In genomic region chr7:98420966-98421612, GRCh38 we compare ENCODE assay signal across 8 cellular contexts. TPM values are rescaled to one million over a fixed set of nuclear protein-coding genes. Genes with fewer than 3 reads are reported as not detected.
DNase-seq lines count a peak whose midpoint lies in the region; ATAC-seq and TF ChIP-seq lines count a peak whose summit lies in the region.

No MANE protein-coding gene starts in this region.

- no peak for ATAC-seq in HG02884 (IDR thresholded peaks at IDR 0.05; ENCODE audit: unreplicated experiment)

- TF ChIP-seq CTCF in GM10266 (IDR thresholded peaks at IDR 0.05; ENCODE audit: control insufficient read depth, insufficient read depth, low read depth, missing control alignments) (peak; percentile 96), LNCAP (IDR thresholded peaks at IDR 0.05) (peak; percentile 99), right atrium auricular region (IDR thresholded peaks at IDR 0.05) (peak; percentile 45 to 78)

- H3K27ac ChIP-seq in right atrium auricular region = no peak overlapping the region

- H3K4me3 ChIP-seq in right atrium auricular region = no peak overlapping the region

- peak; percentile 68 for DNase-seq in GM10266 (ENCODE audit: extremely low spot score)
- DNase-seq in SHP77 (lab: John Stamatoyannopoulos, UW) = peak; percentile 40 to 75
- DNase-seq in activated naive CD4-positive, alpha-beta T cell treated with anti-CD3 and anti-CD28 coated beads, Interleukin-2, amount 50 U/mL, for 16 hours = peak; percentile 64
- no peak for DNase-seq in right atrium auricular region (ENCODE audit: low spot score)
- peak; percentile 76 for DNase-seq in stimulated activated CD4-positive, alpha-beta T cell treated with anti-CD3 and anti-CD28 coated beads, Interleukin-15, amount 100 ng/mL, for 24 hours
- DNase-seq in T1000 (lab: John Stamatoyannopoulos, UW) = no peak

- H3K36me3 ChIP-seq in right atrium auricular region = no peaks in the 10 kb centered on the region

- H3K27me3 ChIP-seq in right atrium auricular region = no peaks in the 10 kb centered on the region

- H3K9me3 ChIP-seq in right atrium auricular region = no peaks in the 10 kb centered on the region

- H3K4me1 ChIP-seq in right atrium auricular region = no peaks in the 10 kb centered on the region

RNA-seq across cellular contexts. Expression of gene BAIAP2L1, which starts 20.2 kb away (rescaled TPM):
- 1 to 10 TPM; 1.1 to 1.7 TPM for total RNA-seq in right atrium auricular region

Comparison
In these comparisons a context has a peak if more than half of its experiments do, and no peak if none do; other contexts are left out.
1. DNase-seq: peak in GM10266 (single experiment), SHP77 (2 of 2), activated naive CD4-positive, alpha-beta T cell treated with anti-CD3 and anti-CD28 coated beads, Interleukin-2, amount 50 U/mL, for 16 hours (single experiment) and stimulated activated CD4-positive, alpha-beta T cell treated with anti-CD3 and anti-CD28 coated beads, Interleukin-15, amount 100 ng/mL, for 24 hours (single experiment); none in right atrium auricular region (single experiment) and T1000 (single experiment).
2. Peak in every context shown above with its lines, with median percentiles within 50 percentile points of each other: CTCF ChIP-seq.